Comparison of ENCODE assay signal across 9 cellular contexts in genomic region chr2:219570924-219571310, GRCh38. TPM values are rescaled to one million over a fixed set of nuclear protein-coding genes. Genes with fewer than 3 reads are reported as not detected.
A peak's percentile ranks its signal among the peaks of the same experiment; 100 is the strongest.
DNase-seq lines count a peak whose midpoint lies in the region; ATAC-seq, FAIRE-seq and TF ChIP-seq lines count a peak whose summit lies in the region.
"Had no signal": no experiment of that assay in that cellular context is flagged by ENCODE, and none has a peak within 500 bp of the region (broad histone marks: within the 10 kb centered on the region; RNA-seq: fewer than 3 reads in every experiment).

No MANE protein-coding gene starts in this region.

- DNase-seq in COLO668 (lab: John Stamatoyannopoulos, UW; ENCODE audit: unreplicated experiment): peak; percentile 50
- peak; percentile 49 to 51 for DNase-seq in SJSA1 (ENCODE audit: low read depth in 1 of 2, low spot score in 2 of 2)
- DNase-seq in foreskin fibroblast: peak; percentile 22 to 59
- DNase-seq in ovary: peak in 3 of 5 donors; percentile 45 to 69 (median 57)
- DNase-seq in activated CD8-positive, alpha-beta memory T cell treated with anti-CD3 and anti-CD28 coated beads for 24 hours: no peak
- DNase-seq in HTR-8/SVneo (ENCODE audit: insufficient read length, low spot score): no peak
- no peak for DNase-seq in activated CD4-positive, alpha-beta T cell treated with anti-CD3 and anti-CD28 coated beads for 48 hours
- DNase-seq: activated B cell treated with CpG ODN at 0.5 μM for 24 hours had no signal

- WGBS in ovary, 3 donors: 0 to 1% (median 1%) methylated on average over 30 to 55 of the region's 55 CpGs

- intact Hi-C loops in ovary (cut with DNase I): loop anchor here in 2 of 4 donors (5.0 kb wide), 3 partner anchors 36 to 71 kb away; partner anchors contain the start of gene SLC4A3 (in 1 of the 2)

- FAIRE-seq in HTR-8/SVneo (lab: Jason Lieb, UNC): no peak

- no peak for TF ChIP-seq POLR2A in ovary (IDR thresholded peaks at IDR 0.05)

- TF ChIP-seq CTCF in foreskin fibroblast (IDR thresholded peaks at IDR 0.05; ENCODE audit: low read depth, low read length) (no peak), ovary (IDR thresholded peaks at IDR 0.05) (no peak)

- no peaks in the 10 kb centered on the region for H3K27me3 ChIP-seq in SJSA1 (replicated peaks)
- no peaks in the 10 kb centered on the region for H3K27me3 ChIP-seq in ovary

- H3K4me3 ChIP-seq in SJSA1: peak overlapping the region; percentile 97
- peak overlapping the region; percentile 56 to 58 for H3K4me3 ChIP-seq in foreskin fibroblast (ENCODE audit: low read depth in 1 of 2, low read length in 2 of 2)
- H3K4me3 ChIP-seq in ovary: peak overlapping the region; percentile 65

- H3K27ac ChIP-seq in SJSA1 (peak overlapping the region; percentile 39), ovary (peak overlapping the region; percentile 95 to 97)

- H3K9me3 ChIP-seq in SJSA1 (replicated peaks) (0 out of 2 replicates have a peak, but pooled peaks cover 3% of the 10 kb centered on the region), ovary (no peaks in the 10 kb centered on the region)

- H3K4me1 ChIP-seq in SJSA1 (replicated peaks) (peaks cover 18% of the 10 kb centered on the region), ovary (ENCODE audit: insufficient read depth) (peaks cover 7% of the 10 kb centered on the region)

- TF ChIP-seq EP300 in ovary (IDR thresholded peaks at IDR 0.05): no peak

- ATAC-seq in HG02623 (IDR thresholded peaks at IDR 0.05; ENCODE audit: unreplicated experiment): no peak

- H3K36me3 ChIP-seq in SJSA1: peaks cover 43% of the 10 kb centered on the region
- H3K36me3 ChIP-seq in ovary: no peaks in the 10 kb centered on the region

RNA-seq across cellular contexts. Expression of gene OBSL1, which starts 0.4 kb away (rescaled TPM):
- 53.1 and 55.3 TPM in 2 replicates for total RNA-seq in SJSA1 (2014; rRNA removed; shearing (Covaris generic))
- total RNA-seq in ovary: 100 to 1,000 TPM; 230 to 740 (median 473) TPM
- 100 to 1,000 TPM in 1 of 2 donors, 10 to 100 TPM in 1; 53.2 to 431 TPM for polyA plus RNA-seq in ovary
- total RNA-seq: activated B cell treated with CpG ODN at 0.5 μM for 24 hours had no signal

RNA-seq across cellular contexts. Expression of gene INHA, which starts 1.2 kb away (rescaled TPM):
- 0.11 TPM in 1 of 2 replicates, not detected in the other for total RNA-seq in SJSA1 (2014; rRNA removed; shearing (Covaris generic))
- 100 to 1,000 TPM in 2 of 7 donors, 10 to 100 TPM in 5; 38.4 to 165 (median 78.3) TPM for total RNA-seq in ovary
- 100 to 1,000 TPM in 1 of 2 donors, 10 to 100 TPM in 1; 96.3 to 162 TPM for polyA plus RNA-seq in ovary
- total RNA-seq: activated B cell treated with CpG ODN at 0.5 μM for 24 hours had no signal

RNA-seq across cellular contexts. Expression of gene STK11IP, which starts 26.7 kb away (rescaled TPM):
- total RNA-seq in SJSA1 (2014; rRNA removed; shearing (Covaris generic)): 11.7 and 29.2 TPM in 2 replicates
- total RNA-seq in ovary: 10 to 100 TPM; 30.3 to 73.7 (median 43.8) TPM
- 10 to 100 TPM in 1 of 2 donors, 1 to 10 TPM in 1; 9.2 to 46.2 TPM for polyA plus RNA-seq in ovary

RNA-seq across cellular contexts. Expression of gene TMEM198, which starts 27.1 kb away (rescaled TPM):
- 0.03 and 0.37 TPM in 2 replicates for total RNA-seq in SJSA1 (2014; rRNA removed; shearing (Covaris generic))
- total RNA-seq in ovary: 10 to 100 TPM in 6 of 7 donors, 1 to 10 TPM in 1; 5.8 to 22.7 (median 10.7) TPM
- polyA plus RNA-seq in ovary: 1 to 10 TPM in 1 of 2 donors, under 1 TPM in 1; 0.62 to 6.5 TPM

RNA-seq across cellular contexts. Expression of gene CHPF, which starts 27.3 kb away (rescaled TPM):
- 113 and 125 TPM in 2 replicates for total RNA-seq in SJSA1 (2014; rRNA removed; shearing (Covaris generic))
- total RNA-seq in ovary: 100 to 1,000 TPM in 6 of 7 donors, 10 to 100 TPM in 1; 89.4 to 181 (median 135) TPM
- polyA plus RNA-seq in ovary: 10 to 100 TPM in 1 of 2 donors, 1 to 10 TPM in 1; 4.0 to 76.0 TPM

Comparison
In these comparisons a context has a peak if more than half of its experiments do, and no peak if none do; other contexts are left out.
1. DNase-seq: peak in COLO668 (single experiment), SJSA1 (2 of 2), foreskin fibroblast (2 of 2) and ovary (3 of 5); none in activated CD8-positive, alpha-beta memory T cell treated with anti-CD3 and anti-CD28 coated beads for 24 hours (single experiment), HTR-8/SVneo (single experiment) and activated CD4-positive, alpha-beta T cell treated with anti-CD3 and anti-CD28 coated beads for 48 hours (single experiment).
2. RNA of gene INHA, which starts 1.2 kb away (total RNA-seq): 38.4 to 165 TPM in ovary; 0.11 TPM in SJSA1; every median in the first group is over 10 times any median in the second.
3. Peak in every context shown above with its lines, with median percentiles within 50 percentile points of each other: H3K4me3 ChIP-seq.